In the genomic region with DNA sequence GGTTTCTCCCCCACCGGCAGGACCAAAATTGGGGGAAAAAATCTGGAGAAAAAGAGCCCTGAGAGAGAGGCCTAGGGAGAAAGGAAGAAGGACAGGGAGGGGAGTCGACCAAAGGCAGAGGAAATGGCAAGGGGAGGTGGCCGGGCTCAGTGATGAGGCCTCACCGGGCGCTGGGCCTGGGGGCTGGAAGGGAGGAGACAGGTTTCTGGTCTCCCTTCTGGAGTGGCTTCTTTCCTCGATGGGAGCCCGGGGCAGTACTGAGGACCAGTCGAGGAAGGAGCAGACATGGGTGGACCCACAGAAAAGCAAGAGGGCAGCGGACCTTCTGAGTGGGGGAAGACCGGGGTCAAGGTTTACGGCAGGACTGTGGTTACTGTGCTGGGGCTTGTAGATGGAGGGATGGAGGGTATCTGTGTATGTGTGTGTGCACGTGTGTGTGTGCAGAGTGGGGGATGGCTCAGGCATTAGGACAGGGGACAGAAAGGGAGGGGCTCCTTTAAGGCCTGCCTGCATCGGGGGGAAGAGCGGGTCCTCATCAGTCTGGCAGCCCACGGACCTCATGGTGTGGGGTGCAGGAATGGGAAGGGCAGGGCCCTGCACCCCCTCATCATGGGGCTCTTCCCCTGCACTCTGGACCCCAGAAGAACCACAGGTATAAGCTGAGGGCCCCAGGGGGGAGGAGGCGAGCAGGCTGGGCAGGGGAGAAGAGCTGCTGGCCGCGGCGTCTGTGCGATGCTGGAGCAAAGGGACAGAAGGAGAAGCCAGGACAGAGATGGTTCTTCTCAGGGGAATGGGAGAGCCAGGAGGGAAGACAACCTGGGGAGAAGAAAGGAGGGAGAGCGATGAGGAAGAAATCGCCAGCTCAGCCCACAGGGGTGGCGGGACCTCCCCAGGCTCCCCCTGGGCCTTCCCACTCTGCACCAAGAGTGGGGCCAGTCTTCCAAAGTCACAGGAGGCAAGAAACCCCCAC, we compare ENCODE assay signal across 24 cellular contexts. TPM values are rescaled to one million over a fixed set of nuclear protein-coding genes. Genes with fewer than 3 reads are reported as not detected.
DNase-seq lines count a peak whose midpoint lies in the region; ATAC-seq, FAIRE-seq and TF ChIP-seq lines count a peak whose summit lies in the region.
"Had no signal": no experiment of that assay in that cellular context is flagged by ENCODE, and none has a peak within 500 bp of the region (broad histone marks: within the 10 kb centered on the region; RNA-seq: fewer than 3 reads in every experiment).

No MANE protein-coding gene starts in this region.

- ATAC-seq in Right ventricle myocardium superior (ENCODE audit: poor library complexity) (no peak), GM21526 (IDR thresholded peaks at IDR 0.05; ENCODE audit: low FRiP score, unreplicated experiment) (no peak), GM19035 (IDR thresholded peaks at IDR 0.05; ENCODE audit: unreplicated experiment) (no peak), upper lobe of right lung (no peak)
- ATAC-seq: CD8-positive, alpha-beta T cell; T-helper 17 cell had no signal

- H3K9me3 Mint-ChIP-seq in activated T-helper 1 cell treated with anti-CD3 and anti-CD28 coated beads, Interleukin-12 subunit alpha, Interleukin-12 subunit beta, Interleukin-2, Interleukin-4 antibody, amounts not matched to agents 30 ng/mL and 10 ng/mL and 1 ng/mL, durations not matched to agents 14 hours and 24 hours and 36 hours = no peaks in the 10 kb centered on the region
- no peaks in the 10 kb centered on the region for H3K9me3 Mint-ChIP-seq in type B pancreatic cell
- H3K9me3 Mint-ChIP-seq: activated B cell treated with CpG ODN at 0.5 μM for 24 hours; activated T-helper 2 cell treated with anti-CD3 and anti-CD28 coated beads, Interferon-gamma antibody, Interleukin-2, Interleukin-4, amounts not matched to agents 10 μg/mL and 5 μg/mL and 100 μg/mL, durations not matched to agents 14 hours and 24 hours and 36 hours; CD8-positive, alpha-beta T cell; memory B cell had no signal

- H3K9me3 ChIP-seq in kidney (ENCODE audit: control insufficient read depth in 1 of 2, low read length in 2 of 2) = no peaks in the 10 kb centered on the region
- no peaks in the 10 kb centered on the region for H3K9me3 ChIP-seq in upper lobe of right lung
- H3K9me3 ChIP-seq: right atrium auricular region had no signal

- H3K36me3 Mint-ChIP-seq in activated T-helper 1 cell treated with anti-CD3 and anti-CD28 coated beads, Interleukin-12 subunit alpha, Interleukin-12 subunit beta, Interleukin-2, Interleukin-4 antibody, amounts not matched to agents 30 ng/mL and 10 ng/mL and 1 ng/mL, durations not matched to agents 14 hours and 24 hours and 36 hours (ENCODE audit: low read depth) = peaks cover 39% of the 10 kb centered on the region
- H3K36me3 Mint-ChIP-seq in type B pancreatic cell = no peaks in the 10 kb centered on the region

- H3K36me3 ChIP-seq in kidney (ENCODE audit: control insufficient read depth in 1 of 2, insufficient read depth in 2 of 2, low read length in 2 of 2) (peaks cover 32 to 50% of the 10 kb centered on the region in 2 donors), upper lobe of right lung (peaks cover 85% of the 10 kb centered on the region)

- H3K4me3 ChIP-seq in kidney (ENCODE audit: low read length in 2 of 2) = no peak overlapping the region
- no peak overlapping the region for H3K4me3 ChIP-seq in upper lobe of right lung
- H3K4me3 ChIP-seq: right atrium auricular region had no signal

- H3K4me3 Mint-ChIP-seq in activated T-helper 1 cell treated with anti-CD3 and anti-CD28 coated beads, Interleukin-12 subunit alpha, Interleukin-12 subunit beta, Interleukin-2, Interleukin-4 antibody, amounts not matched to agents 30 ng/mL and 10 ng/mL and 1 ng/mL, durations not matched to agents 14 hours and 24 hours and 36 hours = no peak overlapping the region
- H3K4me3 Mint-ChIP-seq in type B pancreatic cell = no peak overlapping the region
- H3K4me3 Mint-ChIP-seq: activated B cell treated with CpG ODN at 0.5 μM for 24 hours; CD8-positive, alpha-beta T cell; memory B cell; T-helper 17 cell had no signal

- H3K9ac ChIP-seq in kidney (ENCODE audit: low read length in 2 of 2) = no peak overlapping the region

- H3K4me1 ChIP-seq in kidney (ENCODE audit: control insufficient read depth in 1 of 2, insufficient read depth in 1 of 2, low read depth in 1 of 2, low read length in 2 of 2) (no peaks in the 10 kb centered on the region), upper lobe of right lung (no peaks in the 10 kb centered on the region)
- H3K4me1 ChIP-seq: right atrium auricular region had no signal

- H3K27me3 ChIP-seq in upper lobe of right lung = no peaks in the 10 kb centered on the region
- H3K27me3 ChIP-seq: right atrium auricular region had no signal

- no peaks in the 10 kb centered on the region for H3K4me1 Mint-ChIP-seq in activated T-helper 1 cell treated with anti-CD3 and anti-CD28 coated beads, Interleukin-12 subunit alpha, Interleukin-12 subunit beta, Interleukin-2, Interleukin-4 antibody, amounts not matched to agents 30 ng/mL and 10 ng/mL and 1 ng/mL, durations not matched to agents 14 hours and 24 hours and 36 hours (ENCODE audit: low read depth)
- peaks cover 5% of the 10 kb centered on the region for H3K4me1 Mint-ChIP-seq in type B pancreatic cell (ENCODE audit: unreplicated experiment)
- H3K4me1 Mint-ChIP-seq: activated B cell treated with CpG ODN at 0.5 μM for 24 hours, memory B cell had no signal

- H3K27ac ChIP-seq in kidney (ENCODE audit: low read depth in 2 of 2, low read length in 2 of 2) (no peak overlapping the region), upper lobe of right lung (no peak overlapping the region)
- H3K27ac ChIP-seq: right atrium auricular region had no signal

- FAIRE-seq in kidney (lab: Jason Lieb, UNC) = no peak
- FAIRE-seq: GM19239 had no signal

- peak; percentile 22 for DNase-seq in Right ventricle myocardium superior
- DNase-seq in cardiac septum (ENCODE audit: low spot score) = no peak
- DNase-seq in activated T-helper 1 cell treated with anti-CD3 and anti-CD28 coated beads, Interleukin-12 subunit alpha, Interleukin-12 subunit beta, Interleukin-2, Interleukin-4 antibody, amounts not matched to agents 30 ng/mL and 10 ng/mL and 1 ng/mL, durations not matched to agents 14 hours and 24 hours and 36 hours (ENCODE audit: low spot score) = no peak
- DNase-seq in kidney = peak; percentile 49
- DNase-seq in type B pancreatic cell (ENCODE audit: extremely low spot score, unreplicated experiment) = no peak
- no peak for DNase-seq in upper lobe of right lung
- DNase-seq: activated B cell treated with CpG ODN at 0.5 μM for 24 hours; activated CD8-positive, alpha-beta memory T cell treated with anti-CD3 and anti-CD28 coated beads for 24 hours; amygdala; CD8-positive, alpha-beta T cell; cerebellar nuclear complex; hippocampal formation; Karpas-422; NCI-H1105; NCI-H2081 treated with DMSO at 0.1 percent for 48 hours; NCI-H526; stimulated activated naive CD4-positive, alpha-beta T cell treated with Interleukin-2 at 50 U/mL for 16 hours; T-helper 17 cell had no signal

- peak overlapping the region; percentile 19 for H3K27ac Mint-ChIP-seq in activated T-helper 1 cell treated with anti-CD3 and anti-CD28 coated beads, Interleukin-12 subunit alpha, Interleukin-12 subunit beta, Interleukin-2, Interleukin-4 antibody, amounts not matched to agents 30 ng/mL and 10 ng/mL and 1 ng/mL, durations not matched to agents 14 hours and 24 hours and 36 hours
- peak overlapping the region; percentile 70 for H3K27ac Mint-ChIP-seq in type B pancreatic cell
- H3K27ac Mint-ChIP-seq: activated B cell treated with CpG ODN at 0.5 μM for 24 hours; activated T-helper 2 cell treated with anti-CD3 and anti-CD28 coated beads, Interferon-gamma antibody, Interleukin-2, Interleukin-4, amounts not matched to agents 10 μg/mL and 5 μg/mL and 100 μg/mL, durations not matched to agents 14 hours and 24 hours and 36 hours; CD8-positive, alpha-beta T cell; memory B cell; T-helper 17 cell had no signal

- intact Hi-C loops in Right ventricle myocardium superior (cut with DNase I) = no loop called here
- intact Hi-C loops in cardiac septum (cut with DNase I) = no loop called here
- intact Hi-C loops in activated T-helper 1 cell treated with anti-CD3 and anti-CD28 coated beads, Interleukin-12 subunit alpha, Interleukin-12 subunit beta, Interleukin-2, Interleukin-4 antibody, amounts not matched to agents 30 ng/mL and 10 ng/mL and 1 ng/mL, durations not matched to agents 14 hours and 24 hours and 36 hours (cut with micrococcal nuclease) = no loop called here
- intact Hi-C loops in kidney (cut with DNase I) = no loop called here
- intact Hi-C loops in upper lobe of right lung (cut with DNase I) = no loop called here

- TF ChIP-seq CTCF in kidney (IDR thresholded peaks at IDR 0.05; ENCODE audit: borderline replicate concordance, extremely low read depth, insufficient read depth) (no peak), type B pancreatic cell (conservative IDR thresholded peaks at IDR 0.05) (no peak), upper lobe of right lung (IDR thresholded peaks at IDR 0.05) (no peak)

- no peaks in the 10 kb centered on the region for H3K27me3 Mint-ChIP-seq in activated T-helper 1 cell treated with anti-CD3 and anti-CD28 coated beads, Interleukin-12 subunit alpha, Interleukin-12 subunit beta, Interleukin-2, Interleukin-4 antibody, amounts not matched to agents 30 ng/mL and 10 ng/mL and 1 ng/mL, durations not matched to agents 14 hours and 24 hours and 36 hours (ENCODE audit: insufficient read depth)
- H3K27me3 Mint-ChIP-seq in type B pancreatic cell = no peaks in the 10 kb centered on the region
- H3K27me3 Mint-ChIP-seq: T-helper 17 cell had no signal

RNA-seq across cellular contexts. Expression of gene RPLP0, which starts 15.1 kb away (rescaled TPM):
- 693 TPM for total RNA-seq in Right ventricle myocardium superior
- 594 TPM for total RNA-seq in cardiac septum
- 2,459 and 2,531 TPM in 2 replicates for total RNA-seq in activated T-helper 1 cell treated with anti-CD3 and anti-CD28 coated beads, Interleukin-12 subunit alpha, Interleukin-12 subunit beta, Interleukin-2, Interleukin-4 antibody, amounts not matched to agents 30 ng/mL and 10 ng/mL and 1 ng/mL, durations not matched to agents 14 hours and 24 hours and 36 hours
- 1,384 TPM for total RNA-seq in kidney
- polyA plus RNA-seq in kidney (ENCODE audit: insufficient read depth, low read depth, low replicate concordance) = 1,654 TPM
- 2,585 and 2,806 TPM in 2 replicates for total RNA-seq in type B pancreatic cell (ENCODE audit: low replicate concordance)
- 1,192 TPM for total RNA-seq in upper lobe of right lung

RNA-seq across cellular contexts. Expression of gene GCN1, which starts 21.5 kb away (rescaled TPM):
- total RNA-seq in Right ventricle myocardium superior = 30.5 TPM
- 39.8 TPM for total RNA-seq in cardiac septum
- total RNA-seq in activated T-helper 1 cell treated with anti-CD3 and anti-CD28 coated beads, Interleukin-12 subunit alpha, Interleukin-12 subunit beta, Interleukin-2, Interleukin-4 antibody, amounts not matched to agents 30 ng/mL and 10 ng/mL and 1 ng/mL, durations not matched to agents 14 hours and 24 hours and 36 hours = 164 and 173 TPM in 2 replicates
- 77.6 TPM for total RNA-seq in kidney
- polyA plus RNA-seq in kidney (ENCODE audit: insufficient read depth, low read depth, low replicate concordance) = 12.2 TPM
- 114 and 130 TPM in 2 replicates for total RNA-seq in type B pancreatic cell (ENCODE audit: low replicate concordance)
- 77.2 TPM for total RNA-seq in upper lobe of right lung

RNA-seq across cellular contexts. Expression of gene PXN, which starts 49.5 kb away (rescaled TPM):
- total RNA-seq in Right ventricle myocardium superior = 47.1 TPM
- total RNA-seq in cardiac septum = 73.8 TPM
- 53.0 and 57.7 TPM in 2 replicates for total RNA-seq in activated T-helper 1 cell treated with anti-CD3 and anti-CD28 coated beads, Interleukin-12 subunit alpha, Interleukin-12 subunit beta, Interleukin-2, Interleukin-4 antibody, amounts not matched to agents 30 ng/mL and 10 ng/mL and 1 ng/mL, durations not matched to agents 14 hours and 24 hours and 36 hours
- total RNA-seq in kidney = 133 TPM
- 57.1 TPM for polyA plus RNA-seq in kidney (ENCODE audit: insufficient read depth, low read depth, low replicate concordance)
- total RNA-seq in type B pancreatic cell (ENCODE audit: low replicate concordance) = 60.7 and 127 TPM in 2 replicates
- 105 TPM for total RNA-seq in upper lobe of right lung

Comparison
In these comparisons a context has a peak if more than half of its experiments do, and no peak if none do; other contexts are left out.
1. DNase-seq: peak in Right ventricle myocardium superior (single experiment) and kidney (single experiment); none in cardiac septum (single experiment), activated T-helper 1 cell treated with anti-CD3 and anti-CD28 coated beads, Interleukin-12 subunit alpha, Interleukin-12 subunit beta, Interleukin-2, Interleukin-4 antibody, amounts not matched to agents 30 ng/mL and 10 ng/mL and 1 ng/mL, durations not matched to agents 14 hours and 24 hours and 36 hours (single experiment), type B pancreatic cell (single experiment) and upper lobe of right lung (single experiment).